ENCODE assay signal across 8 cellular contexts in the genomic region with DNA sequence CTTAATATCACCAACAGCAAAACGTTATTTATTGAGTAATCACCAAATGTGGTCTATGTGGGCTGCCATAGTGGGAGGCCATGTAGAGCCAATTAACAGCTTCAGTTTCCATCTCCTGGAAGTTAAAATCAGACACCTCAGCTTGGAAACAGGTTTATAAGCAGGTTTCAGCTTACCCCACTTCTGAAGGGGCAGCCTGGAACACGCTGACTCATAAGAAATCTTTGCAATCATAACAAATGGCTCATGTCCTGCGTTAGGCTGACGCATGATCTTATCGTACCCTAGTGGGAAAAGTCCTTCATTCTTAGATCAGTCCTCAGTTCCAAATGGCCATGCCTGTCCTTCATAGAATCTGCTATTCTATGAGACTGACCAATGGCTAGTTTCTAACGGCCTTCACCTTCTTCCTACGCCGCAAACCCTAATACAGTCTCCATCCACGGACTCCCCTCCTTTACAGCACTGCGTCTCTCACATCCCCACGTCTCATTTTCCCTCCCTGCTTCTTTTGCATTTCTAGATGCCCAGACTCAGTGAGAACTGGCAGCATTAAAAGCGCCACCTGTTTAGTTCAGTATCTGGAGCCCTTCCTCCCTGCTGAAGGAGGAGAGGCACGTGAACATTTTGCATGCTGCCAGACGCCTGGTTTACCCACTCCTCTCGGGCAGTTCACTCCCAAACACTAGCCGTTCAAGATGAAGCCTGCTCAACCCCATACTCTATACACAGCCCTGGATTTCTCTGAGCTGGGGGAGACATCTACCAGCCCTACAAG. TPM values are rescaled to one million over a fixed set of nuclear protein-coding genes. Genes with fewer than 3 reads are reported as not detected.
DNase-seq lines count a peak whose midpoint lies in the region; ATAC-seq and TF ChIP-seq lines count a peak whose summit lies in the region.

No MANE protein-coding gene starts in this region.

- H3K9me2 ChIP-seq in hepatocyte (replicated peaks; ENCODE audit: insufficient read depth): no peaks in the 10 kb centered on the region

- no peaks in the 10 kb centered on the region for H3K36me3 ChIP-seq in hepatocyte (replicated peaks; ENCODE audit: insufficient read depth, low read depth)
- no peaks in the 10 kb centered on the region for H3K36me3 ChIP-seq in aorta (ENCODE audit: control insufficient read depth in 1 of 2, insufficient read depth in 2 of 2, low read length in 1 of 2)

- TF ChIP-seq CTCF in hepatocyte (IDR thresholded peaks at IDR 0.05; ENCODE audit: poor library complexity): no peak

- H3K27me3 ChIP-seq in hepatocyte: no peaks in the 10 kb centered on the region
- no peaks in the 10 kb centered on the region for H3K27me3 ChIP-seq in aorta (ENCODE audit: control insufficient read depth in 1 of 2, insufficient read depth in 2 of 2, low read length in 1 of 2)

- ATAC-seq in aorta (ENCODE audit: low FRiP score): peak; percentile 65
- ATAC-seq in GM21381 (IDR thresholded peaks at IDR 0.05; ENCODE audit: unreplicated experiment): no peak
- ATAC-seq in GM21576 (IDR thresholded peaks at IDR 0.05; ENCODE audit: unreplicated experiment): no peak

- no peak overlapping the region for H3K4me3 ChIP-seq in hepatocyte
- H3K4me3 ChIP-seq in aorta (ENCODE audit: low read length in 2 of 2): no peak overlapping the region

- 79% methylated on average over 16 of the region's 16 CpGs for WGBS in hepatocyte (ENCODE audit: low lambda C conversion rate, missing lambda C conversion rate)
- WGBS in aorta, 2 donors: 59 to 60% methylated on average over 16 of the region's 16 CpGs

- no peaks in the 10 kb centered on the region for H4K20me1 ChIP-seq in hepatocyte (ENCODE audit: insufficient read depth, poor library complexity, severe bottlenecking)

- H3K4me1 ChIP-seq in hepatocyte (ENCODE audit: insufficient read depth): peaks cover 12% of the 10 kb centered on the region
- no peaks in the 10 kb centered on the region for H3K4me1 ChIP-seq in aorta (ENCODE audit: control insufficient read depth in 1 of 2, insufficient read depth in 2 of 2, low read length in 2 of 2)

- no peaks in the 10 kb centered on the region for H3K9me3 ChIP-seq in hepatocyte (ENCODE audit: low read depth)
- no peaks in the 10 kb centered on the region for H3K9me3 ChIP-seq in aorta (ENCODE audit: control insufficient read depth, low read length)

- peak; percentile 3 for DNase-seq in stimulated activated naive CD4-positive, alpha-beta T cell treated with Interleukin-2 at 50 U/mL for 16 hours (lab: John Stamatoyannopoulos, UW)
- no peak for DNase-seq in stimulated activated naive CD4-positive, alpha-beta T cell (lab: John Stamatoyannopoulos, UW)
- peak; percentile 32 to 36 for DNase-seq in activated T-cell treated with anti-CD3 and anti-CD28 coated beads, Interleukin-2, amount 50 U/mL, for 48 hours
- DNase-seq in hepatocyte (ENCODE audit: low spot score) (peak; percentile 58), aorta (no peak), COLO668 (lab: John Stamatoyannopoulos, UW; ENCODE audit: unreplicated experiment) (no peak)

- no peaks in the 10 kb centered on the region for H3K79me2 ChIP-seq in hepatocyte

- H2AFZ ChIP-seq in hepatocyte: no peak overlapping the region

- peak overlapping the region; percentile 10 for H3K4me2 ChIP-seq in hepatocyte

- H3K27ac ChIP-seq in hepatocyte (peak overlapping the region; percentile 87), aorta (ENCODE audit: low read depth in 1 of 2, low read length in 2 of 2) (peak overlapping the region; percentile 36 to 56)

- intact Hi-C loops in aorta (cut with DNase I): no loop called here

RNA-seq across cellular contexts. Expression of a gene that starts 24.2 kb away (rescaled TPM):
- total RNA-seq in hepatocyte: 208 and 237 TPM in 2 replicates
- polyA plus RNA-seq in hepatocyte: 133 TPM in 2 replicates
- 100 to 1,000 TPM; 193 to 250 TPM for total RNA-seq in aorta
- 10 to 100 TPM; 73.1 to 78.6 TPM for polyA plus RNA-seq in aorta

Comparison
In these comparisons a context has a peak if more than half of its experiments do, and no peak if none do; other contexts are left out.
1. DNase-seq: peak in stimulated activated naive CD4-positive, alpha-beta T cell treated with Interleukin-2 at 50 U/mL for 16 hours (single experiment), activated T-cell treated with anti-CD3 and anti-CD28 coated beads, Interleukin-2, amount 50 U/mL, for 48 hours (2 of 2) and hepatocyte (single experiment); none in stimulated activated naive CD4-positive, alpha-beta T cell (0 of 6), aorta (0 of 2) and COLO668 (single experiment).